8 cellular contexts compared by ENCODE assay signal in the genomic region with DNA sequence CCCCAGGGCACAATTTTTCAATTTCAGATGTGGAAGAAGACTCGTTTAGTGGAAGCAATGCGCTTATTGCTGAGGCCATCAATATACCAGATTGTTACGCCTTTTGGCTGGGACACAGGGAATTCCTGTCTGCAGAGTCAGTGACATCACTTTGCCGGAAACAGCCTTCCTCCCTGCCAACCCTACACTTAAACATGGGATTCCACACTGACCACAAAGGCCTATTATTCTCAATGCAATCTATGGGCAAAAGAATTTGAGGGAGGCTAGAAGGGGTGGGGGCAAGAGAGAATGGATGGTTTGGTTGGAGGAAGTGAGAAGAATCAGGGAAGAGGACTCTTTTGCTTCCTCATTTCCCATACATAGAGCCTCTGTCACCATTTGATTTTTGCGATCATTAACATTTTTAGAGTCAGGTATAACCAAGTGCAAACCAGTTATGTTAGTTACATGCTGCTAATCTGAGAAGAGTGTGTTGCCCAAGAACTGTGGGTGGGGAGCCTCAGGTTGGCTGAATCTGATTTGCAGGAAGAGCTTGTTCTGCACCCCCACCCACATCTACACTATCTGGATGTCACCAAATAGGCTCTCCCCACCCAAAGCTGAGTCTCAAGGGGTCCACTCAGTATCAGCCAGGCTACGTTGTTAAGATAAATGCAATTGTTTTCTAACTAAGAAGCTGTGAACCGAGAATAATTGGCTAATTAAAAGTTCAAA. TPM values are rescaled to one million over a fixed set of nuclear protein-coding genes. Genes with fewer than 3 reads are reported as not detected.
DNase-seq lines count a peak whose midpoint lies in the region; ATAC-seq, FAIRE-seq and TF ChIP-seq lines count a peak whose summit lies in the region.

No MANE protein-coding gene starts in this region.

- H3K9me1 ChIP-seq in keratinocyte (ENCODE audit: control insufficient read depth, extremely low read depth, insufficient read depth, low read length) = no peaks in the 10 kb centered on the region

- H3K27ac ChIP-seq in brain microvascular endothelial cell = no peak overlapping the region
- no peak overlapping the region for H3K27ac ChIP-seq in keratinocyte (ENCODE audit: control insufficient read depth, insufficient read depth, low read length)
- peak overlapping the region; percentile 79 for H3K27ac ChIP-seq in suprapubic skin

- dilution Hi-C loops in keratinocyte (cut with MboI; ENCODE audit: extremely low pct_ligation_motif_present, low sequenced_read_pairs) = no loop called here

- 30% methylated on average over 7 of the region's 7 CpGs for WGBS in suprapubic skin

- no peak for TF ChIP-seq EP300 in suprapubic skin (IDR thresholded peaks at IDR 0.05)

- no peak overlapping the region for H3K9ac ChIP-seq in keratinocyte (ENCODE audit: control insufficient read depth, extremely low read depth, insufficient read depth, low read length)

- H3K4me1 ChIP-seq in keratinocyte (ENCODE audit: control insufficient read depth, extremely low read depth, insufficient read depth, low read length) (peaks cover 3% of the 10 kb centered on the region), suprapubic skin (peaks cover 36% of the 10 kb centered on the region)

- in situ Hi-C loops in brain microvascular endothelial cell (cut with HindIII; ENCODE audit: low pct_ligation_motif_present, low sequenced_read_pairs) = no loop called here

- H3K4me3 ChIP-seq in brain microvascular endothelial cell (ENCODE audit: low read depth, low read length) (no peak overlapping the region), keratinocyte (ENCODE audit: control insufficient read depth in 2 of 3, extremely low read depth in 1 of 3, insufficient read depth in 2 of 3, low read depth in 1 of 3, low read length in 3 of 3) (no peak overlapping the region), suprapubic skin (no peak overlapping the region)

- ATAC-seq in GM19023 (IDR thresholded peaks at IDR 0.05; ENCODE audit: unreplicated experiment) = no peak

- peak overlapping the region; percentile 53 for H2AFZ ChIP-seq in keratinocyte (ENCODE audit: control insufficient read depth, low read length)

- H3K9me3 ChIP-seq in keratinocyte (ENCODE audit: control insufficient read depth, low read depth, low read length) (no peaks in the 10 kb centered on the region), suprapubic skin (no peaks in the 10 kb centered on the region)

- H3K79me2 ChIP-seq in keratinocyte (ENCODE audit: control insufficient read depth, insufficient read depth, low read length) = no peaks in the 10 kb centered on the region

- no peak for TF ChIP-seq POLR2A in suprapubic skin (IDR thresholded peaks at IDR 0.05)

- peak overlapping the region; percentile 33 for H3K4me2 ChIP-seq in keratinocyte (ENCODE audit: control insufficient read depth, extremely low read depth, insufficient read depth, low read depth, low read length)

- peak; percentile 67 for FAIRE-seq in keratinocyte (lab: Jason Lieb, UNC)

- H4K20me1 ChIP-seq in keratinocyte (ENCODE audit: control insufficient read depth, extremely low read depth, insufficient read depth, low read length) = no peaks in the 10 kb centered on the region

- no peak for TF ChIP-seq CTCF in brain microvascular endothelial cell (IDR thresholded peaks at IDR 0.05; ENCODE audit: low read depth, low read length, missing control alignments)
- TF ChIP-seq CTCF in keratinocyte (optimal IDR thresholded peaks at IDR 0.05 in 1 of 3, IDR thresholded peaks at IDR 0.05 in 1 of 3, conservative IDR thresholded peaks at IDR 0.05 in 1 of 3; ENCODE audit: extremely low read depth in 1 of 3, insufficient read depth in 2 of 3, low read length in 3 of 3) = no peak
- no peak for TF ChIP-seq CTCF in suprapubic skin (IDR thresholded peaks at IDR 0.05)

- no peaks in the 10 kb centered on the region for H3K36me3 ChIP-seq in brain microvascular endothelial cell (replicated peaks)
- H3K36me3 ChIP-seq in keratinocyte (ENCODE audit: control insufficient read depth in 2 of 2, extremely low read depth in 1 of 2, insufficient read depth in 2 of 2, low read length in 2 of 2) = no peaks in the 10 kb centered on the region
- no peaks in the 10 kb centered on the region for H3K36me3 ChIP-seq in suprapubic skin

- H3K27me3 ChIP-seq in brain microvascular endothelial cell (replicated peaks) (no peaks in the 10 kb centered on the region), keratinocyte (ENCODE audit: control insufficient read depth, extremely low read depth, insufficient read depth, low read length) (no peaks in the 10 kb centered on the region), suprapubic skin (no peaks in the 10 kb centered on the region)

- peak; percentile 57 for DNase-seq in HK-2 (ENCODE audit: unreplicated experiment)
- peak; percentile 92 for DNase-seq in brain microvascular endothelial cell
- DNase-seq in keratinocyte (ENCODE audit: low read depth, low spot score) = no peak
- peak in 1 of 2 donors; percentile 81 for DNase-seq in suprapubic skin (ENCODE audit: low spot score in 2 of 2)
- DNase-seq in NCI-H1930 (lab: John Stamatoyannopoulos, UW) = no peak
- DNase-seq in T-helper 2 cell = no peak
- no peak for DNase-seq in stimulated activated CD4-positive, alpha-beta T cell treated with anti-CD3 and anti-CD28 coated beads, Interleukin-15, amount 100 ng/mL, for 24 hours

RNA-seq across cellular contexts. Expression of a gene that starts 58.2 kb away (rescaled TPM):
- 0.03 to 0.08 TPM in 2 of 3 replicates, not detected in the other for polyA plus RNA-seq in keratinocyte
- not detected for polyA plus RNA-seq in keratinocyte (2011; ENCODE audit: low read depth)
- not detected in 2 replicates for polyA plus RNA-seq in keratinocyte (2011; cell fraction: cytosol; rRNA removed)
- not detected in 2 replicates for polyA plus RNA-seq in keratinocyte (2011; cell fraction: nucleus; rRNA removed)
- polyA plus RNA-seq in keratinocyte (2012; ENCODE audit: low replicate concordance) = 0.84 and 1.1 TPM in 2 replicates
- polyA minus RNA-seq in keratinocyte = 0.03 to 0.69 TPM in 2 of 3 replicates, not detected in the other
- polyA minus RNA-seq in keratinocyte (2011; cell fraction: cytosol; rRNA and poly(A)+ RNA removed) = not detected
- polyA minus RNA-seq in keratinocyte (2011; cell fraction: nucleus; rRNA and poly(A)+ RNA removed) = not detected in 2 replicates
- 10 to 100 TPM in 3 of 4 donors, 1 to 10 TPM in 1; 6.3 to 18.9 (median 12.5) TPM for total RNA-seq in suprapubic skin

Comparison
In these comparisons a context has a peak if more than half of its experiments do, and no peak if none do; other contexts are left out.
1. DNase-seq: peak in HK-2 (single experiment) and brain microvascular endothelial cell (single experiment); none in keratinocyte (single experiment), NCI-H1930 (0 of 2), T-helper 2 cell (0 of 5) and stimulated activated CD4-positive, alpha-beta T cell treated with anti-CD3 and anti-CD28 coated beads, Interleukin-15, amount 100 ng/mL, for 24 hours (single experiment).